25 cellular contexts compared by ENCODE assay signal in the genomic region with DNA sequence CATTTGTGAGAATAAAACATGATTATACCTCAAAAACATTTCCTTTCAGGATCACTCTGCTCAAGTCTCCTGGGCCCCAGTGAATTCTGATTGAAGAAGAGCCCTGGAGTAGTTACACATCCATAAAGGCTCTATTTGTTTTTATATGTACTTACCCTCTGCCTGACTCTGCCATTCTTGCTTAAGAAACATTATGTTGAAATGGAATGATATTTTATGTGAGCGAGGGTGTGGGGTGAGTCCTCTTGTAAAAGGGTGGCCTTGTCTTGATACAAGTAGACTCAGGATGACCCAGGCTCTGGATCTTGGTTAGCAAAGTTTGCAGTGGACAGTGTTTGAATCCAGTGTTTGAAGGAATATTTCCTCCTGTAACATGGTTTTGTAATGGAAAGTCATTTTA.
"Had no signal": no experiment of that assay in that cellular context is flagged by ENCODE, and none has a peak within 500 bp of the region (broad histone marks: within the 10 kb centered on the region; RNA-seq: fewer than 3 reads in every experiment).

No MANE protein-coding gene starts in this region.

- H3K4me1 ChIP-seq: adrenal gland, ascending aorta, gastroesophageal sphincter, pancreas, prostate gland, sigmoid colon, tibial nerve had no signal

- ATAC-seq: activated CD8-positive, alpha-beta T cell treated with anti-CD3 and anti-CD28 coated beads for 36 hours; effector memory CD8-positive, alpha-beta T cell; gastroesophageal sphincter; left colon; naive thymus-derived CD4-positive, alpha-beta T cell; pancreas had no signal

- H3K36me3 ChIP-seq: adrenal gland, ascending aorta, brain microvascular endothelial cell, gastroesophageal sphincter, pancreas, prostate gland, sigmoid colon, tibial nerve had no signal

- FAIRE-seq: endothelial cell of umbilical vein, pancreas had no signal

- H3K27ac ChIP-seq: adrenal gland, ascending aorta, brain microvascular endothelial cell, gastroesophageal sphincter, pancreas, prostate gland, sigmoid colon, tibial nerve had no signal

- H3K27me3 ChIP-seq: adrenal gland, ascending aorta, brain microvascular endothelial cell, gastroesophageal sphincter, pancreas, sigmoid colon, tibial nerve had no signal

- H3K4me3 ChIP-seq: adrenal gland, ascending aorta, gastroesophageal sphincter, pancreas, prostate gland, sigmoid colon, tibial nerve had no signal

- H3K9me3 ChIP-seq: adrenal gland, ascending aorta, gastroesophageal sphincter, pancreas, prostate gland, sigmoid colon, tibial nerve had no signal

- DNase-seq: activated B cell treated with CpG ODN at 0.5 μM for 24 hours; activated CD4-positive, alpha-beta T cell treated with anti-CD3 and anti-CD28 coated beads, Interleukin-2, amount 50 U/mL, for 1 hour; activated CD8-positive, alpha-beta T cell treated with anti-CD3 and anti-CD28 coated beads for 36 hours; activated naive CD4-positive, alpha-beta T cell; activated T-cell treated with anti-CD3 and anti-CD28 coated beads, Interleukin-2, amount 50 U/mL, for 48 hours; adrenal gland; brain microvascular endothelial cell; cortex of kidney; effector memory CD8-positive, alpha-beta T cell; head of caudate nucleus; hippocampal formation; left colon; naive thymus-derived CD4-positive, alpha-beta T cell; pancreas; retina; sigmoid colon; stimulated activated CD4-positive, alpha-beta T cell treated with anti-CD3 and anti-CD28 coated beads, Interleukin-15, amount 100 ng/mL, for 24 hours; stimulated activated CD4-positive, alpha-beta T cell treated with anti-CD3 and anti-CD28 coated beads, Interleukin-2, amount 100 ng/mL, for 24 hours; stimulated activated naive CD4-positive, alpha-beta T cell; T-helper 1 cell had no signal
